Comparison of ENCODE assay signal across 8 cellular contexts in the genomic region with DNA sequence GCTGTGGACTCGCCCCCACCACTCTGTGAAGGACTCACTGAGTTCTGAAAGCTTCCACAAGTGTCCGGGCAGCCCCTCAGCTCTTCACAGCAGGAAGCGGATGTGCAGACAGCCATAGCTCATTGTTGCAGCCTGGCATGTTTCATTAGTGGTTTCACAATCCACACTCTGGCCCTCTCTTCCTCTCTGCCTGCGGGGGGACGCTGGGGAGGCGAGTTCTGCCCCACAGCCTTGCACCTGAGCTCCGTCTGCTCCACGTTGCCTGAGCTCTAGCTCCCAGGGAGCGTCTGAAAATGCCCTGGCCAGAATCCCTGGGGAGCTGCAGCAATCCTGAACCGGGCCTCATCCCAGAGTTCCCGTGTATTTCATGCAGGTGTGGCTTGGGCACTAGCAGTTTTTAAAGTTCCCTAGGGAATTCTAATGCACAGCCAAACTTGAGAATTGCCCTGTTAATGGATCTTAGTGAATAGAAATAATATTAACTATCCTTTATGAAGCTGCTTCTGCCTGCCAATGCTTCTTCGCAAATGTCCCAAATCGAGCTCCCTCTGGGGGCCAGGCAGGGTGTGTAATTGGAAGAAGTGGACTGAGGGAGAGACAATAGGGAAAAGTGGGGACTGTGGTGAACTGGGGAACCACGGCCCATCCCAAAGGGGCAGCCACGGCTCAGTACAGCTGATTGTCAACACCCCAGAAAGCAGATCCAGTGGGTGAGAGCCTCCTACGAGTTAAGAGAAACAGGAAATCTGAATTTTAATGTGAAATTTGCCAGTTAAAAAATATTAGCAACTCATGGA. TPM values are rescaled to one million over a fixed set of nuclear protein-coding genes. Genes with fewer than 3 reads are reported as not detected.
DNase-seq lines count a peak whose midpoint lies in the region; ATAC-seq, FAIRE-seq and TF ChIP-seq lines count a peak whose summit lies in the region.

No MANE protein-coding gene starts in this region.

- H3K9me3 ChIP-seq in neutrophil: no peaks in the 10 kb centered on the region

- H3K4me3 ChIP-seq in bronchial epithelial cell (ENCODE audit: low read depth, low read length) (no peak overlapping the region), neutrophil (ENCODE audit: low read depth in 1 of 2, low read length in 1 of 2) (peak overlapping the region; percentile 40 to 48)

- H3K4me1 ChIP-seq in neutrophil (ENCODE audit: control insufficient read depth in 1 of 2, insufficient read depth in 1 of 2, low read depth in 1 of 2, low read length in 1 of 2): peaks cover 85 to 94% of the 10 kb centered on the region in 2 experiments

- DNase-seq in activated CD4-positive, alpha-beta T cell treated with anti-CD3 and anti-CD28 coated beads, Interleukin-2, amount 10 ng/mL, durations not matched to agents 24 days and 14 days: peak; percentile 69
- no peak for DNase-seq in activated CD4-positive, alpha-beta T cell treated with anti-CD3 and anti-CD28 coated beads, Interleukin-2, amount 50 U/mL, for 48 hours
- DNase-seq in MV-4-11 (lab: John Stamatoyannopoulos, UW) (peak; percentile 87), bronchial epithelial cell (ENCODE audit: low read depth) (peak; percentile 7), COR-L47 (lab: John Stamatoyannopoulos, UW) (no peak), cerebellum (ENCODE audit: low spot score) (no peak)

- H3K4me3 Mint-ChIP-seq in activated CD4-positive, alpha-beta T cell treated with anti-CD3 and anti-CD28 coated beads, Interleukin-2, amount 10 ng/mL, durations not matched to agents 24 days and 14 days: no peak overlapping the region

- no peaks in the 10 kb centered on the region for H3K9me3 Mint-ChIP-seq in activated CD4-positive, alpha-beta T cell treated with anti-CD3 and anti-CD28 coated beads, Interleukin-2, amount 10 ng/mL, durations not matched to agents 24 days and 14 days

- H3K27me3 ChIP-seq in bronchial epithelial cell (ENCODE audit: control insufficient read depth, insufficient read depth, low read length) (peaks cover 9% of the 10 kb centered on the region), neutrophil (no peaks in the 10 kb centered on the region)

- TF ChIP-seq CTCF in bronchial epithelial cell (IDR thresholded peaks at IDR 0.05; ENCODE audit: insufficient read depth, low read length, severe bottlenecking): no peak
- no peak for TF ChIP-seq CTCF in neutrophil (IDR thresholded peaks at IDR 0.05)

- H3K36me3 ChIP-seq in bronchial epithelial cell (ENCODE audit: control insufficient read depth, insufficient read depth, low read length): no peaks in the 10 kb centered on the region
- no peaks in the 10 kb centered on the region for H3K36me3 ChIP-seq in neutrophil

- H3K27ac Mint-ChIP-seq in activated CD4-positive, alpha-beta T cell treated with anti-CD3 and anti-CD28 coated beads, Interleukin-2, amount 10 ng/mL, durations not matched to agents 24 days and 14 days: no peak overlapping the region

- no peaks in the 10 kb centered on the region for H3K36me3 Mint-ChIP-seq in activated CD4-positive, alpha-beta T cell treated with anti-CD3 and anti-CD28 coated beads, Interleukin-2, amount 10 ng/mL, durations not matched to agents 24 days and 14 days (ENCODE audit: low read depth)

- ATAC-seq in GM21717 (IDR thresholded peaks at IDR 0.05; ENCODE audit: unreplicated experiment): peak; percentile 59

- H3K4me1 Mint-ChIP-seq in activated CD4-positive, alpha-beta T cell treated with anti-CD3 and anti-CD28 coated beads, Interleukin-2, amount 10 ng/mL, durations not matched to agents 24 days and 14 days: peaks cover 5% of the 10 kb centered on the region

- intact Hi-C loops in activated CD4-positive, alpha-beta T cell treated with anti-CD3 and anti-CD28 coated beads, Interleukin-2, amount 10 ng/mL, durations not matched to agents 24 days and 14 days (cut with micrococcal nuclease): no loop called here

- H3K27me3 Mint-ChIP-seq in activated CD4-positive, alpha-beta T cell treated with anti-CD3 and anti-CD28 coated beads, Interleukin-2, amount 10 ng/mL, durations not matched to agents 24 days and 14 days: peaks cover 6% of the 10 kb centered on the region

- H3K27ac ChIP-seq in neutrophil: peak overlapping the region; percentile 80

- FAIRE-seq in bronchial epithelial cell (lab: Jason Lieb, UNC): no peak

RNA-seq across cellular contexts. Expression of gene CTCFL, which starts 51.5 kb away (rescaled TPM):
- total RNA-seq in activated CD4-positive, alpha-beta T cell treated with anti-CD3 and anti-CD28 coated beads, Interleukin-2, amount 10 ng/mL, durations not matched to agents 24 days and 14 days: not detected in 2 replicates
- total RNA-seq in bronchial epithelial cell: not detected in 2 replicates
- total RNA-seq in cerebellum: not detected

Comparison
In these comparisons a context has a peak if more than half of its experiments do, and no peak if none do; other contexts are left out.
1. DNase-seq: peak in activated CD4-positive, alpha-beta T cell treated with anti-CD3 and anti-CD28 coated beads, Interleukin-2, amount 10 ng/mL, durations not matched to agents 24 days and 14 days (single experiment), MV-4-11 (single experiment) and bronchial epithelial cell (single experiment); none in activated CD4-positive, alpha-beta T cell treated with anti-CD3 and anti-CD28 coated beads, Interleukin-2, amount 50 U/mL, for 48 hours (0 of 2), COR-L47 (single experiment) and cerebellum (single experiment).